7 cellular contexts compared by ENCODE assay signal in the genomic region with DNA sequence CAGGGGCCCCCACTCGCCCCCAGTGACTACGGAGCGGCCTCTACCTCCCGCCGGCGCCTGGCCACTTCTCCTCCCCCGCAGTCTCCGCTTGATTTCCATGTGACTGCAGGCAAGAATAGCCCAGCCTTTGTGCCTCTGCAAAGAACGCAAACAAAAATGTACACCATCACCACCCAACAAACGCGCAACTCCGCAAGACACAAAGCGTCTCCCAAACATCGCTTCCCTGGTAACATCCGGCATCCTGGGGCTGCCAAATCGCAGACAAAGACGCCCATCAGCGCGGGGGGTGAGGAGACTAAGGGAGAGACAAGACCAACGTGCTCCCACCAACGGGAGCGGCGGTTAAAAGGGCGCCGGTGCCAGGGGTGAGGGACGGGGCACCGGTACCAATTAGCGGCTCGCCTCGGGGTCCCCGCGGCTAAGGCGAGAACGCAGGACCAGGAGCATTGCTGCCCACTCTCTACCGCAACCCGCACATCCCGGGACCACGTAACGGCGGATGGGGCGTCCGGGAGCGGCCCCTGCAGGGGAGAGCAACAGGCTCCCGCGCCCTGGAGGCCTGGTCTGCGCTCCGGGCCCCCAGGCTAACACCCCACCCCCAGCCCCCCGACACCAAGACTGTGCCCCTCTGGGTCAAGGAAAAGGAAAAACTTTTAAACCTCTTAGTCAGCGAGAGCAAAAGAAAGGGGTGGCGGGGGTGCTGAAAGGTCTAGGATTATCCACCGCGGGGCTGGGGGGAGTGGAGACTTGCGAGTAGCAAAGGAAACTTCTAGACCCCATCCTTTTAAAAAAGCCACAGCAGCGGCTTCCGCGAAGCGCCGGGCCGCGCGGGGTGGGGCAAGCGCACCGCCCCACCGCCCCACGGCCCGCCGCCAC. TPM values are rescaled to one million over a fixed set of nuclear protein-coding genes. Genes with fewer than 3 reads are reported as not detected.
DNase-seq lines count a peak whose midpoint lies in the region; ATAC-seq, FAIRE-seq and TF ChIP-seq lines count a peak whose summit lies in the region.

No MANE protein-coding gene starts in this region.

- no peak for FAIRE-seq in GM19239 (lab: Jason Lieb, UNC)

- H2AFZ ChIP-seq in neural cell (ENCODE audit: low read depth, low read length), result peak overlapping the region; percentile 21

- DNase-seq in SK-MEL-5 (ENCODE audit: low read depth, low spot score) (peak; percentile 88), foreskin keratinocyte (peak in 1 of 2 donors; percentile 37), GM10266 (ENCODE audit: extremely low spot score) (no peak), GM19239 (ENCODE audit: insufficient read length, low spot score) (no peak)
- no peak for DNase-seq in stimulated activated CD8-positive, alpha-beta memory T cell treated with anti-CD3 and anti-CD28 coated beads, Interleukin-4, amount 100 ng/mL, for 48 hours

- in situ Hi-C loops in SK-MEL-5 (cut with HindIII; ENCODE audit: low pct_unique_long_range_greater_than_20kb, low sequenced_read_pairs), result no loop called here

- H3K9me3 ChIP-seq in HUES64 (ENCODE audit: insufficient read depth, low read depth, low read length) (no peaks in the 10 kb centered on the region), neural cell (ENCODE audit: low read length) (no peaks in the 10 kb centered on the region)

- TF ChIP-seq CTCF in foreskin keratinocyte (conservative IDR thresholded peaks at IDR 0.05) (peak; percentile 25), neural cell (IDR thresholded peaks at IDR 0.05; ENCODE audit: poor library complexity, severe bottlenecking) (no peak), GM10266 (IDR thresholded peaks at IDR 0.05; ENCODE audit: control insufficient read depth, insufficient read depth, low read depth, missing control alignments) (no peak)

- H3K9ac ChIP-seq in HUES64 (ENCODE audit: low read depth, low read length), result peak overlapping the region; percentile 88
- H3K9ac ChIP-seq in neural cell (ENCODE audit: low read length), result peak overlapping the region; percentile 57

- H3K36me3 ChIP-seq in HUES64 (ENCODE audit: insufficient read depth, low read length), result no peaks in the 10 kb centered on the region
- H3K36me3 ChIP-seq in neural cell (ENCODE audit: insufficient read depth, low read length), result no peaks in the 10 kb centered on the region

- WGBS in HUES64, result under 1% methylated on average over 51 of the region's 67 CpGs

- ATAC-seq in foreskin keratinocyte, result peak; percentile 64

- H3K9me2 ChIP-seq in neural cell (ENCODE audit: insufficient read depth, low read length), result no peaks in the 10 kb centered on the region

- H4K20me1 ChIP-seq in neural cell (ENCODE audit: insufficient read depth), result no peaks in the 10 kb centered on the region

- no peak for TF ChIP-seq EP300 in neural cell (conservative IDR thresholded peaks at IDR 0.05; ENCODE audit: poor library complexity, severe bottlenecking)

- H3K27ac ChIP-seq in HUES64 (ENCODE audit: low read depth, low read length), result peak overlapping the region; percentile 86
- no peak overlapping the region for H3K27ac ChIP-seq in foreskin keratinocyte
- no peak overlapping the region for H3K27ac ChIP-seq in neural cell (ENCODE audit: low read length)

- no peaks in the 10 kb centered on the region for H3K27me3 ChIP-seq in HUES64 (ENCODE audit: insufficient read depth, low read length)
- no peaks in the 10 kb centered on the region for H3K27me3 ChIP-seq in foreskin keratinocyte
- no peaks in the 10 kb centered on the region for H3K27me3 ChIP-seq in neural cell (ENCODE audit: insufficient read depth, low read depth, low read length)

- H3K4me1 ChIP-seq in HUES64 (ENCODE audit: insufficient read depth, low read length) (peaks cover 36% of the 10 kb centered on the region), foreskin keratinocyte (no peaks in the 10 kb centered on the region)

- TF ChIP-seq RAD21 in neural cell (conservative IDR thresholded peaks at IDR 0.05), result no peak

- peak overlapping the region; percentile 41 for H3K4me2 ChIP-seq in neural cell (ENCODE audit: low read length)

- H3K79me2 ChIP-seq in neural cell (replicated peaks; ENCODE audit: insufficient read depth, low read length), result peaks cover 21% of the 10 kb centered on the region

- H3F3A ChIP-seq in neural cell (ENCODE audit: insufficient read depth, low read length, poor library complexity, severe bottlenecking), result no peaks in the 10 kb centered on the region

- H3K4me3 ChIP-seq in HUES64 (ENCODE audit: low read length) (peak overlapping the region; percentile 81), neural cell (ENCODE audit: low read length) (peak overlapping the region; percentile 72)

TF ChIP-seq in neural cell, 6 proteins besides CTCF, POLR2A, EP300 and RAD21:
- peak; percentile 18 for TF ChIP-seq MXI1 (conservative IDR thresholded peaks at IDR 0.05; ENCODE audit: poor library complexity, severe bottlenecking)
- TF ChIP-seq, protein P1, sequence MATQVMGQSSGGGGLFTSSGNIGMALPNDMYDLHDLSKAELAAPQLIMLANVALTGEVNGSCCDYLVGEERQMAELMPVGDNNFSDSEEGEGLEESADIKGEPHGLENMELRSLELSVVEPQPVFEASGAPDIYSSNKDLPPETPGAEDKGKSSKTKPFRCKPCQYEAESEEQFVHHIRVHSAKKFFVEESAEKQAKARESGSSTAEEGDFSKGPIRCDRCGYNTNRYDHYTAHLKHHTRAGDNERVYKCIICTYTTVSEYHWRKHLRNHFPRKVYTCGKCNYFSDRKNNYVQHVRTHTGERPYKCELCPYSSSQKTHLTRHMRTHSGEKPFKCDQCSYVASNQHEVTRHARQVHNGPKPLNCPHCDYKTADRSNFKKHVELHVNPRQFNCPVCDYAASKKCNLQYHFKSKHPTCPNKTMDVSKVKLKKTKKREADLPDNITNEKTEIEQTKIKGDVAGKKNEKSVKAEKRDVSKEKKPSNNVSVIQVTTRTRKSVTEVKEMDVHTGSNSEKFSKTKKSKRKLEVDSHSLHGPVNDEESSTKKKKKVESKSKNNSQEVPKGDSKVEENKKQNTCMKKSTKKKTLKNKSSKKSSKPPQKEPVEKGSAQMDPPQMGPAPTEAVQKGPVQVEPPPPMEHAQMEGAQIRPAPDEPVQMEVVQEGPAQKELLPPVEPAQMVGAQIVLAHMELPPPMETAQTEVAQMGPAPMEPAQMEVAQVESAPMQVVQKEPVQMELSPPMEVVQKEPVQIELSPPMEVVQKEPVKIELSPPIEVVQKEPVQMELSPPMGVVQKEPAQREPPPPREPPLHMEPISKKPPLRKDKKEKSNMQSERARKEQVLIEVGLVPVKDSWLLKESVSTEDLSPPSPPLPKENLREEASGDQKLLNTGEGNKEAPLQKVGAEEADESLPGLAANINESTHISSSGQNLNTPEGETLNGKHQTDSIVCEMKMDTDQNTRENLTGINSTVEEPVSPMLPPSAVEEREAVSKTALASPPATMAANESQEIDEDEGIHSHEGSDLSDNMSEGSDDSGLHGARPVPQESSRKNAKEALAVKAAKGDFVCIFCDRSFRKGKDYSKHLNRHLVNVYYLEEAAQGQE (IDR thresholded peaks at IDR 0.05; ENCODE audit: borderline replicate concordance), result no peak

RNA-seq across cellular contexts. Expression of a gene that starts 0.9 kb away (rescaled TPM):
- 22.7 TPM for polyA plus RNA-seq in HUES64 (2013, experiment 1 of 2)
- 30.2 TPM for polyA plus RNA-seq in HUES64 (2013, experiment 2 of 2)
- total RNA-seq in SK-MEL-5 (2014; rRNA removed; shearing (Covaris generic)), result 28.4 and 29.4 TPM in 2 replicates
- 18.5 and 29.4 TPM in 2 replicates for polyA plus RNA-seq in SK-MEL-5 (2015; cell fraction: cytosol; rRNA removed)
- polyA plus RNA-seq in SK-MEL-5 (2015; cell fraction: nucleus; rRNA removed), result 73.8 and 81.1 TPM in 2 replicates
- total RNA-seq in foreskin keratinocyte, result 14.3 and 15.5 TPM in 2 replicates
- polyA plus RNA-seq in foreskin keratinocyte (3.7 and 4.1 TPM in 2 replicates), neural cell (13.1 and 15.0 TPM in 2 replicates)
- polyA minus RNA-seq in neural cell, result 14.9 and 20.4 TPM in 2 replicates
